In the genomic region with DNA sequence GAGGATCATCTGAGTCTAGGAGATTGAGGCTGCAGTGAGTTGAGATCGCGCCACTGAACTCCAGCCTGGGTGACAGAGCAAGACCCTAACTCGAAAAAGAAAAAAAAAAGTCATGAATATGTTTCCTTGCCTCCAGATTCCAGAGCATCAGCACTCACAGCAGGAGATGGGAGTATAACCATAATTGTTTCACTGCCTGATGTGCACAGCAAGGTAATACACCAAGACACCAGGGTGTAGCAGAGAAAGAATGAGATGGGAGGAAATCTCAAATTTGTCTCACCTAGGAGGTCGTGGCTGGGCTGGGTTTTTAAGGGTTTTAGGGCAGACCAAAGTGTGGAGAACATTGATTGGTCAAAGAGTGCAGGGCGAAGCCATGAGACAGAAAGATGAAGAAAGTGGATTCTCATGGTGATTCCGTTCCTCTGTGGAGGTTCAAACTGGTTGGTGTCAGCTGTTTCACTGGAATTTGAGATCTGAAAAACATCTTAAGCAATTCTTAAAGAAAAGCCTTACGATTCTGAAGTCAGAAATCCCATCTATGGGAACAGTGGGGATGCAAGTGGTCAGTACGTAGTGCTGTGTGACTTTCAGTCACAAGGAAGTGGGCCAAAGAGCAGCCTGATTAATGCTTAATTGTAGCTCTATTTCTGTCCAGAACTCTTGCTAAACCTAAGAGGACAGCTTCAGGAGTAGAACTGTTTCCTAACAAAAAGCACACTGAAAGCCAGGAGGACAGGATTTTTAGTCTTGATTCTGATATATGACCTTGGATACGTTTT, we compare ENCODE assay signal across 18 cellular contexts. TPM values are rescaled to one million over a fixed set of nuclear protein-coding genes. Genes with fewer than 3 reads are reported as not detected.
DNase-seq lines count a peak whose midpoint lies in the region; ATAC-seq, FAIRE-seq and TF ChIP-seq lines count a peak whose summit lies in the region.
"Had no signal": no experiment of that assay in that cellular context is flagged by ENCODE, and none has a peak within 500 bp of the region (broad histone marks: within the 10 kb centered on the region; RNA-seq: fewer than 3 reads in every experiment).

No MANE protein-coding gene starts in this region.

- H3K9me3 Mint-ChIP-seq in HFFc6, result no peaks in the 10 kb centered on the region
- H3K9me3 Mint-ChIP-seq: CD8-positive, alpha-beta T cell had no signal

- 0 out of 2 replicates have a peak overlapping the region, but pooled peaks have one; percentile 89 for H3K27ac Mint-ChIP-seq in HFFc6
- H3K27ac Mint-ChIP-seq: B cell; CD8-positive, alpha-beta T cell had no signal

- peak overlapping the region; percentile 36 for H3K4me3 ChIP-seq in adipocyte (ENCODE audit: low read length)
- no peak overlapping the region for H3K4me3 ChIP-seq in mesenchymal stem cell (ENCODE audit: insufficient read depth in 1 of 2, low read depth in 1 of 2, low read length in 2 of 2)
- H3K4me3 ChIP-seq in mucosa of descending colon, result no peak overlapping the region
- H3K4me3 ChIP-seq: BLaER1 treated with 17β-estradiol and CSF1 and Interleukin-3, amounts not matched to agents 10 nM and 100 nM; GM23248; HAP-1 had no signal

- no peak overlapping the region for H3K23ac ChIP-seq in mesenchymal stem cell (ENCODE audit: low read length in 2 of 2)

- peaks cover 32% of the 10 kb centered on the region for H3K36me3 Mint-ChIP-seq in HFFc6 (ENCODE audit: low read depth)

- no peak overlapping the region for H3K18ac ChIP-seq in mesenchymal stem cell (ENCODE audit: low read depth in 1 of 2, low read length in 2 of 2)

- no peaks in the 10 kb centered on the region for H3K79me1 ChIP-seq in mesenchymal stem cell (replicated peaks; ENCODE audit: low read length, poor library complexity, severe bottlenecking)

- ATAC-seq in mucosa of descending colon (no peak), GM21576 (IDR thresholded peaks at IDR 0.05; ENCODE audit: unreplicated experiment) (no peak)
- ATAC-seq: CD8-positive, alpha-beta T cell had no signal

- no peaks in the 10 kb centered on the region for H3K27me3 ChIP-seq in adipocyte (replicated peaks; ENCODE audit: control insufficient read depth, insufficient read depth, low read length)
- no peaks in the 10 kb centered on the region for H3K27me3 ChIP-seq in mesenchymal stem cell (ENCODE audit: control insufficient read depth in 1 of 2, insufficient read depth in 1 of 2, low read length in 2 of 2)
- H3K27me3 ChIP-seq: BLaER1 treated with 17β-estradiol and CSF1 and Interleukin-3, amounts not matched to agents 10 nM and 100 nM had no signal

- no peak overlapping the region for H3K4me3 Mint-ChIP-seq in HFFc6
- H3K4me3 Mint-ChIP-seq: B cell; CD8-positive, alpha-beta T cell had no signal

- no peak overlapping the region for H2AFZ ChIP-seq in mesenchymal stem cell (ENCODE audit: low read depth, low read length)
- H2AFZ ChIP-seq: GM23248 had no signal

- H3K9me3 ChIP-seq in adipocyte (ENCODE audit: control insufficient read depth, low read length) (no peaks in the 10 kb centered on the region), mesenchymal stem cell (ENCODE audit: control insufficient read depth, low read length) (no peaks in the 10 kb centered on the region), mucosa of descending colon (no peaks in the 10 kb centered on the region)
- H3K9me3 ChIP-seq: BLaER1 treated with 17β-estradiol and CSF1 and Interleukin-3, amounts not matched to agents 10 nM and 100 nM; HAP-1 had no signal

- H4K91ac ChIP-seq in mesenchymal stem cell (ENCODE audit: low read length), result no peak overlapping the region

- H2BK15ac ChIP-seq in mesenchymal stem cell (ENCODE audit: low read depth, poor library complexity, severe bottlenecking), result no peak overlapping the region

- peak overlapping the region; percentile 5 for H2BK5ac ChIP-seq in mesenchymal stem cell (ENCODE audit: low read depth, low read length, poor library complexity, severe bottlenecking)

- H3K4ac ChIP-seq in mesenchymal stem cell (ENCODE audit: low read depth in 1 of 2, low read length in 2 of 2), result no peak overlapping the region

- no peak overlapping the region for H3K14ac ChIP-seq in mesenchymal stem cell (ENCODE audit: low read length in 2 of 2)

- no peak overlapping the region for H3K4me2 ChIP-seq in mesenchymal stem cell (ENCODE audit: low read length, poor library complexity, severe bottlenecking)
- H3K4me2 ChIP-seq: BLaER1 treated with 17β-estradiol and CSF1 and Interleukin-3, amounts not matched to agents 10 nM and 100 nM had no signal

- intact Hi-C loops in mucosa of descending colon (cut with DNase I, micrococcal nuclease), result no loop called here

- no peak overlapping the region for H2BK120ac ChIP-seq in mesenchymal stem cell (ENCODE audit: low read depth, low read length)

- H3K4me1 Mint-ChIP-seq in HFFc6 (ENCODE audit: low read depth), result peaks cover 40% of the 10 kb centered on the region
- H3K4me1 Mint-ChIP-seq: B cell had no signal

- FAIRE-seq in G401.6 (lab: Jason Lieb, UNC) (peak; percentile 97), urothelium cell line (lab: Jason Lieb, UNC) (no peak)
- FAIRE-seq: GM12891, GM19239 had no signal

- no peak overlapping the region for H4K8ac ChIP-seq in mesenchymal stem cell (ENCODE audit: low read length)

- H3K36me3 ChIP-seq in adipocyte (ENCODE audit: control insufficient read depth, insufficient read depth, low read length, severe bottlenecking) (peaks cover 67% of the 10 kb centered on the region), mesenchymal stem cell (ENCODE audit: control insufficient read depth in 1 of 2, insufficient read depth in 2 of 2, low read depth in 1 of 2, low read length in 2 of 2) (peaks cover 5 to 53% of the 10 kb centered on the region in 2 experiments), mucosa of descending colon (ENCODE audit: low read depth) (no peaks in the 10 kb centered on the region)
- H3K36me3 ChIP-seq: HAP-1 had no signal

- whole genome bisulfite sequencing in mesenchymal stem cell, result 80% methylated on average over 9 of the region's 9 CpGs

- H3K4me1 ChIP-seq in adipocyte (ENCODE audit: control insufficient read depth, insufficient read depth, low read length), result peaks cover 52% of the 10 kb centered on the region
- peaks cover 7% of the 10 kb centered on the region for H3K4me1 ChIP-seq in mesenchymal stem cell (ENCODE audit: control insufficient read depth, insufficient read depth, low read depth, low read length)
- H3K4me1 ChIP-seq in mucosa of descending colon (ENCODE audit: low read depth), result no peaks in the 10 kb centered on the region

- no peak overlapping the region for H3K27ac ChIP-seq in mesenchymal stem cell (ENCODE audit: low read length, poor library complexity, severe bottlenecking)
- H3K27ac ChIP-seq: BLaER1 treated with 17β-estradiol and CSF1 and Interleukin-3, amounts not matched to agents 10 nM and 100 nM; GM23248 had no signal

- no peak overlapping the region for H2BK12ac ChIP-seq in mesenchymal stem cell (ENCODE audit: low read length in 2 of 2)

- peak overlapping the region; percentile 27 for H2AK5ac ChIP-seq in mesenchymal stem cell (ENCODE audit: low read length, severe bottlenecking)

- DNase-seq in HFFc6 (no peak), adipocyte (ENCODE audit: low read depth) (no peak), mesenchymal stem cell (no peak), mucosa of descending colon (no peak), 8988T (no peak), urothelium cell line (ENCODE audit: low spot score) (no peak)
- DNase-seq: Calu3; CD8-positive, alpha-beta T cell; DND-41; EL; GM23248 had no signal

- H3K9ac ChIP-seq in adipocyte (ENCODE audit: low read length), result peak overlapping the region; percentile 81
- H3K9ac ChIP-seq in mesenchymal stem cell (ENCODE audit: low read length), result no peak overlapping the region
- H3K9ac ChIP-seq: BLaER1 treated with 17β-estradiol and CSF1 and Interleukin-3, amounts not matched to agents 10 nM and 100 nM; GM23248 had no signal

- H3K27me3 Mint-ChIP-seq in HFFc6 (ENCODE audit: insufficient read depth), result no peaks in the 10 kb centered on the region
- H3K27me3 Mint-ChIP-seq: B cell had no signal

- TF ChIP-seq CTCF in HFFc6 (IDR thresholded peaks at IDR 0.05) (no peak), mucosa of descending colon (IDR thresholded peaks at IDR 0.05) (no peak)

RNA-seq across cellular contexts. Expression of a gene that starts 7.8 kb away (rescaled TPM):
- 1 to 10 TPM; 5.1 to 7.5 (median 5.9) TPM for total RNA-seq in HFFc6 (2021; fragmentation: NEBNext Ultra II Directional; extraction: Animal tissue kit (Norgen Biotek cat#: 25700))
- polyA plus RNA-seq in mesenchymal stem cell (2013, experiment 1 of 2), result 3.9 TPM
- polyA plus RNA-seq in mesenchymal stem cell (2013, experiment 2 of 2), result 4.9 TPM
- total RNA-seq in mucosa of descending colon, result 1 to 10 TPM; 5.4 to 6.2 (median 6.0) TPM

RNA-seq across cellular contexts. Expression of a gene that starts 29.4 kb away (rescaled TPM):
- total RNA-seq in HFFc6 (2021; fragmentation: NEBNext Ultra II Directional; extraction: Animal tissue kit (Norgen Biotek cat#: 25700)), result 10 to 100 TPM; 10.2 to 14.3 (median 13.3) TPM
- polyA plus RNA-seq in mesenchymal stem cell (2013, experiment 1 of 2), result 14.1 TPM
- polyA plus RNA-seq in mesenchymal stem cell (2013, experiment 2 of 2), result 13.7 TPM
- total RNA-seq in mucosa of descending colon, result 10 to 100 TPM; 26.4 to 36.4 (median 30.3) TPM
